In genomic region chr22:26038365-26038764, GRCh38 we compare ENCODE assay signal across 14 cellular contexts.
"Had no signal": no experiment of that assay in that cellular context is flagged by ENCODE, and none has a peak within 500 bp of the region (broad histone marks: within the 10 kb centered on the region; RNA-seq: fewer than 3 reads in every experiment).

No MANE protein-coding gene starts in this region.

- DNase-seq: activated CD4-positive, alpha-beta T cell treated with anti-CD3 and anti-CD28 coated beads for 36 hours; activated CD4-positive, alpha-beta T cell treated with anti-CD3 and anti-CD28 coated beads, Interleukin-2, amount 50 U/mL, for 48 hours; effector CD4-positive, alpha-beta T cell; heart right ventricle; islet precursor cell; midbrain; nephron progenitor cell; occipital lobe; posterior cingulate gyrus; stimulated activated naive B cell treated with anti-CD40 and anti-IgM and Interleukin-4, amounts not matched to agents 10 μg/mL and 1 μg/mL and 100 μg/mL, for 72 hours; WERI-Rb-1 had no signal

- H3K9me3 ChIP-seq: thoracic aorta had no signal

- H3K4me3 ChIP-seq: esophagus muscularis mucosa, heart right ventricle, thoracic aorta had no signal

- H3K36me3 ChIP-seq: esophagus muscularis mucosa, heart right ventricle, thoracic aorta, WERI-Rb-1 had no signal

- H3K27ac ChIP-seq: esophagus muscularis mucosa, heart right ventricle, thoracic aorta, WERI-Rb-1 had no signal

- ATAC-seq: activated CD4-positive, alpha-beta T cell treated with anti-CD3 and anti-CD28 coated beads for 36 hours; left lobe of liver; stimulated activated naive B cell treated with anti-CD40 and anti-IgM and Interleukin-4, amounts not matched to agents 10 μg/mL and 1 μg/mL and 100 μg/mL, for 72 hours had no signal

- H3K4me1 ChIP-seq: esophagus muscularis mucosa, heart right ventricle had no signal

- H3K27me3 ChIP-seq: heart right ventricle had no signal
